30 cellular contexts compared by ENCODE assay signal in genomic region chr1:15668089-15668754, GRCh38. TPM values are rescaled to one million over a fixed set of nuclear protein-coding genes. Genes with fewer than 3 reads are reported as not detected.
DNase-seq lines count a peak whose midpoint lies in the region; ATAC-seq, FAIRE-seq and TF ChIP-seq lines count a peak whose summit lies in the region.
"Had no signal": no experiment of that assay in that cellular context is flagged by ENCODE, and none has a peak within 500 bp of the region (broad histone marks: within the 10 kb centered on the region; RNA-seq: fewer than 3 reads in every experiment).

No MANE protein-coding gene starts in this region.

- H2BK20ac ChIP-seq in IMR-90 (ENCODE audit: low read depth, low read length): no peak overlapping the region

- H4K91ac ChIP-seq in IMR-90 (ENCODE audit: insufficient read depth, low read depth, low read length): no peak overlapping the region

- H3K9ac ChIP-seq in IMR-90 (ENCODE audit: low read depth, low read length) (no peak overlapping the region), HepG2 (ENCODE audit: insufficient read depth, low read depth, low read length) (no peak overlapping the region)
- H3K9ac ChIP-seq: parathyroid adenoma had no signal

- H3K4me2 ChIP-seq in IMR-90 (ENCODE audit: low read depth, low read length) (no peak overlapping the region), HepG2 (ENCODE audit: low read depth, low read length) (no peak overlapping the region)
- H3K4me2 ChIP-seq: PC-9 had no signal

- H3K9me1 ChIP-seq in IMR-90 (ENCODE audit: insufficient read depth, low read length): peaks cover 3% of the 10 kb centered on the region; the same call in 1 of the 2 replicates

- no peak overlapping the region for H3K14ac ChIP-seq in IMR-90 (replicated peaks; ENCODE audit: low read depth, low read length)

- H4K5ac ChIP-seq in IMR-90 (ENCODE audit: low read depth, low read length): no peak overlapping the region

- no peak overlapping the region for H3K4me3 ChIP-seq in IMR-90 (ENCODE audit: insufficient read depth, low read depth, low read length)
- no peak overlapping the region for H3K4me3 ChIP-seq in dorsolateral prefrontal cortex
- no peak overlapping the region for H3K4me3 ChIP-seq in HepG2 (replicated peaks in 1 of 3; ENCODE audit: insufficient read depth in 1 of 3, low read depth in 2 of 3, low read length in 3 of 3)
- H3K4me3 ChIP-seq: cardiac muscle cell, colonic mucosa, heart right ventricle, PC-9, upper lobe of left lung had no signal

- in situ Hi-C loops in IMR-90 (cut with MboI; ENCODE audit: low sequenced_read_pairs) (no loop called here), HepG2 (cut with HindIII; ENCODE audit: extremely low pct_ligation_motif_present, low pct_unique_long_range_greater_than_20kb) (no loop called here)

- WGBS in IMR-90 (ENCODE audit: extremely low coverage in 2 of 2, insufficient read length in 1 of 2), 2 experiments: no CpG with 5 or more reads among the region's 5 CpGs
- WGBS in HepG2 (ENCODE audit: low lambda C conversion rate): 95% methylated on average over 5 of the region's 5 CpGs

- no peak overlapping the region for H2AFZ ChIP-seq in IMR-90 (replicated peaks; ENCODE audit: low read length, poor library complexity)
- no peak overlapping the region for H2AFZ ChIP-seq in HepG2 (ENCODE audit: low read length)
- H2AFZ ChIP-seq: parathyroid adenoma, PC-9 had no signal

- no peak for FAIRE-seq in HepG2 (lab: Jason Lieb, UNC)
- FAIRE-seq: H54, small intestine had no signal

- H3K23ac ChIP-seq in IMR-90 (ENCODE audit: low read depth, low read length): no peak overlapping the region

- POLR2A ChIA-PET in IMR-90 (lab: Charles Lee; ENCODE audit: unreplicated experiment): interaction anchor here (0.7 kb wide), 1 partner anchor 72 kb away, joined by 3 read pairs; no protein-coding TSS in a partner anchor
- POLR2A ChIA-PET in HepG2 (lab: Yijun Ruan, JAX): no interaction called here

- no peak overlapping the region for H3K56ac ChIP-seq in IMR-90 (ENCODE audit: extremely low read depth, insufficient read depth, low read length)

- no peaks in the 10 kb centered on the region for H3K79me2 ChIP-seq in HepG2 (ENCODE audit: insufficient read depth, low read length)
- H3K79me2 ChIP-seq: parathyroid adenoma had no signal

- H3K27me3 ChIP-seq in IMR-90 (ENCODE audit: control insufficient read depth, insufficient read depth, low read length) (no peaks in the 10 kb centered on the region), dorsolateral prefrontal cortex (no peaks in the 10 kb centered on the region), HepG2 (ENCODE audit: control insufficient read depth in 1 of 2, insufficient read depth in 2 of 2, low read length in 2 of 2) (no peaks in the 10 kb centered on the region)
- H3K27me3 ChIP-seq: BE2C, cardiac muscle cell, colonic mucosa, heart right ventricle, upper lobe of left lung had no signal

- H4K20me1 ChIP-seq in IMR-90 (ENCODE audit: insufficient read depth, low read length) (no peaks in the 10 kb centered on the region), HepG2 (ENCODE audit: insufficient read depth, low read length) (no peaks in the 10 kb centered on the region)

- TF ChIP-seq POLR2A in IMR-90 (IDR thresholded peaks at IDR 0.05; ENCODE audit: low read depth, low read length) (no peak), HepG2 (IDR thresholded peaks at IDR 0.05; ENCODE audit: insufficient read depth in 1 of 2, low read depth in 2 of 2, low read length in 2 of 2) (no peak)

- no TSS peak for BruUV-seq in IMR-90 (replicated peaks; lab: Mats Ljungman, UMichigan)
- no TSS peak for BruUV-seq in HepG2 (replicated peaks; lab: Mats Ljungman, UMichigan)

- no peak overlapping the region for H2AK5ac ChIP-seq in IMR-90 (ENCODE audit: low read depth, low read length)

- H3K9me3 ChIP-seq in IMR-90 (ENCODE audit: control insufficient read depth, insufficient read depth, low read length) (no peaks in the 10 kb centered on the region), HepG2 (ENCODE audit: low read length) (no peaks in the 10 kb centered on the region)
- H3K9me3 ChIP-seq: BE2C, colonic mucosa, heart right ventricle, upper lobe of left lung had no signal

- H3K27ac ChIP-seq in IMR-90 (ENCODE audit: insufficient read depth, low read length) (no peak overlapping the region), dorsolateral prefrontal cortex (peak overlapping the region in 48 of 59 donors; percentile 0 to 85 (median 55)), HepG2 (ENCODE audit: extremely low read length, insufficient read depth, low read length) (no peak overlapping the region)
- H3K27ac ChIP-seq: cardiac muscle cell, colonic mucosa, heart right ventricle, parathyroid adenoma, PC-9, upper lobe of left lung had no signal

- no peak overlapping the region for H4K8ac ChIP-seq in IMR-90 (ENCODE audit: low read depth in 2 of 2, low read length in 2 of 2)

- intact Hi-C loops in IMR-90 (cut with micrococcal nuclease): no loop called here
- intact Hi-C loops in dorsolateral prefrontal cortex (cut with DNase I): no loop called here
- intact Hi-C loops in HepG2 (cut with micrococcal nuclease; ENCODE audit: unreplicated experiment): no loop called here

- H3K36me3 ChIP-seq in IMR-90 (ENCODE audit: control insufficient read depth, insufficient read depth, low read length): 0 out of 2 replicates have a peak, but pooled peaks cover 2% of the 10 kb centered on the region
- H3K36me3 ChIP-seq in HepG2 (replicated peaks in 1 of 2; ENCODE audit: control insufficient read depth in 1 of 2, insufficient read depth in 2 of 2, low read length in 2 of 2): peaks cover 0 to 1% of the 10 kb centered on the region in 2 experiments; a peak in 1 of 5 replicates
- H3K36me3 ChIP-seq: BE2C, cardiac muscle cell, colonic mucosa, heart right ventricle had no signal

- no peak for TF ChIP-seq EP300 in HepG2 (IDR thresholded peaks at IDR 0.05; ENCODE audit: low read depth in 2 of 2, low read length in 2 of 2)
- no peak for TF ChIP-seq EP300 in HepG2 (CRISPR knock-in tag; IDR thresholded peaks at IDR 0.05; ENCODE audit: borderline replicate concordance)

- no peaks in the 10 kb centered on the region for H3K4me1 ChIP-seq in IMR-90 (ENCODE audit: control insufficient read depth, insufficient read depth, low read length)
- H3K4me1 ChIP-seq in HepG2 (ENCODE audit: insufficient read depth, low read length): peaks cover 12% of the 10 kb centered on the region; the same call in 1 of the 2 replicates
- H3K4me1 ChIP-seq: BE2C, colonic mucosa, parathyroid adenoma, upper lobe of left lung had no signal

- ATAC-seq in IMR-90 (ENCODE audit: low read depth) (no peak), HepG2 (no peak), HG03354 (IDR thresholded peaks at IDR 0.05; ENCODE audit: poor library complexity, severe bottlenecking, unreplicated experiment) (no peak), GM19395 (IDR thresholded peaks at IDR 0.05; ENCODE audit: unreplicated experiment) (no peak)
- ATAC-seq: activated naive CD4-positive, alpha-beta T cell treated with anti-CD3 and anti-CD28 coated beads, Interleukin-2, amount 50 U/mL, for 72 hours; stimulated activated naive B cell treated with anti-CD40 and anti-IgM and Interleukin-4, amounts not matched to agents 10 μg/mL and 1 μg/mL and 100 μg/mL, for 72 hours had no signal

- TF ChIP-seq RAD21 in IMR-90 (IDR thresholded peaks at IDR 0.05; ENCODE audit: low read length) (no peak), HepG2 (CRISPR knock-in tag; IDR thresholded peaks at IDR 0.05) (no peak)

- CTCF ChIA-PET in IMR-90 (lab: Yijun Ruan, JAX): no interaction called here
- CTCF ChIA-PET in HepG2 (lab: Yijun Ruan, JAX; ENCODE audit: low intra/inter-chr PET ratio, low total read pairs): no interaction called here

- DNase-seq in ELR (ENCODE audit: low read depth) (peak; percentile 50), IMR-90 (peak; percentile 34), dorsolateral prefrontal cortex (no peak), HepG2 (ENCODE audit: low spot score) (no peak), COLO668 (lab: John Stamatoyannopoulos, UW; ENCODE audit: unreplicated experiment) (no peak), SIG-M5 treated with dmso at 0.1 percent for 504 hours (lab: John Stamatoyannopoulos, UW; ENCODE audit: unreplicated experiment) (no peak)
- DNase-seq: activated effector memory CD4-positive, alpha-beta T cell treated with Interleukin-2 at 50 U/mL for 16 hours; activated T-cell treated with anti-CD3 and anti-CD28 coated beads, Interleukin-2, amount 50 U/mL, for 1 hour; BE2C; CD8-positive, alpha-beta memory T cell; colonic mucosa; DMS153; effector memory CD4-positive, alpha-beta T cell; erythroblast; GDM1; heart right ventricle; mammary epithelial cell; NCI-H2029; NCI-H524 treated with DMSO at 0.1 percent for 48 hours; PC-9; small intestine; stimulated activated naive B cell treated with anti-CD40 and anti-IgM and Interleukin-4, amounts not matched to agents 10 μg/mL and 1 μg/mL and 100 μg/mL, for 72 hours; substantia nigra; upper lobe of left lung had no signal

- no peak overlapping the region for H3K4ac ChIP-seq in IMR-90 (ENCODE audit: low read depth, low read length)

- H3K79me1 ChIP-seq in IMR-90 (ENCODE audit: low read depth in 1 of 2, low read length in 2 of 2): peaks cover 8 to 11% of the 10 kb centered on the region in 2 experiments

- no peak overlapping the region for H2AK9ac ChIP-seq in IMR-90 (replicated peaks; ENCODE audit: low read depth, low read length, poor library complexity)

- no peak overlapping the region for H2BK5ac ChIP-seq in IMR-90 (ENCODE audit: low read depth, low read length, poor library complexity, severe bottlenecking)

- H2BK120ac ChIP-seq in IMR-90 (ENCODE audit: low read depth, low read length): no peak overlapping the region

- dilution Hi-C loops in IMR-90 (cut with HindIII; ENCODE audit: low sequenced_read_pairs, unreplicated experiment): no loop called here

- no peak overlapping the region for H3K18ac ChIP-seq in IMR-90 (ENCODE audit: low read depth, low read length)

- H2BK15ac ChIP-seq in IMR-90 (ENCODE audit: low read depth, low read length): no peak overlapping the region

- no peak for TF ChIP-seq CTCF in IMR-90 (conservative IDR thresholded peaks at IDR 0.05; ENCODE audit: low read depth, low read length)
- TF ChIP-seq CTCF in dorsolateral prefrontal cortex (IDR thresholded peaks at IDR 0.05 in 54 of 56, conservative IDR thresholded peaks at IDR 0.05 in 2 of 56; ENCODE audit: low read depth in 1 of 56, partially characterized antibody in 56 of 56): no peak
- TF ChIP-seq CTCF in HepG2 (CRISPR knock-in tag; IDR thresholded peaks at IDR 0.05): no peak

RNA-seq across cellular contexts. Expression of gene PLEKHM2, which starts 15.9 kb away (rescaled TPM):
- total RNA-seq in IMR-90 (2012; rRNA removed) (23.1 and 24.7 TPM in 2 replicates), dorsolateral prefrontal cortex (100 to 1,000 TPM; 128 to 550 (median 209) TPM), HepG2 (2016; rRNA removed; fragmentation: Illumina TruSeq; extraction: Trizol) (16.0 and 16.5 TPM in 2 replicates)
- polyA plus RNA-seq in IMR-90 (2012; rRNA removed) (48.0 and 51.2 TPM in 2 replicates), HepG2 (2011; rRNA removed) (27.3 and 34.0 TPM in 2 replicates)
- 36.8 and 54.1 TPM in 2 replicates for polyA plus RNA-seq in IMR-90 (2012; cell fraction: cytosol; rRNA removed)
- polyA plus RNA-seq in IMR-90 (2012; cell fraction: nucleus; rRNA removed; ENCODE audit: low replicate concordance): 90.9 and 180 TPM in 2 replicates
- total RNA-seq in HepG2 (2016; cell fraction: cytosol; rRNA removed; fragmentation: Illumina TruSeq; extraction: Trizol; ENCODE audit: low read depth): 8.1 TPM in 2 replicates
- total RNA-seq in HepG2 (2016; cell fraction: insoluble cytoplasmic fraction; rRNA removed; fragmentation: Illumina TruSeq; extraction: Trizol): 13.6 and 18.8 TPM in 2 replicates
- 24.3 and 24.5 TPM in 2 replicates for total RNA-seq in HepG2 (2016; cell fraction: membrane; rRNA removed; fragmentation: Illumina TruSeq; extraction: Trizol)
- 11.3 and 15.4 TPM in 2 replicates for total RNA-seq in HepG2 (2016; cell fraction: nucleus; rRNA removed; fragmentation: Illumina TruSeq; extraction: Trizol)
- polyA plus RNA-seq in HepG2 (2011; cell fraction: cytosol; rRNA removed): 18.9 and 29.3 TPM in 2 replicates
- polyA plus RNA-seq in HepG2 (2011; cell fraction: nucleus; rRNA removed): 58.0 and 66.7 TPM in 2 replicates
- 15.7 and 19.3 TPM in 2 replicates for polyA plus RNA-seq in HepG2 (2012)
- polyA plus RNA-seq in HepG2 (2016; cell fraction: cytosol; fragmentation: Illumina TruSeq; extraction: Trizol; ENCODE audit: low read depth): 8.8 and 9.4 TPM in 2 replicates
- polyA plus RNA-seq in HepG2 (2016; cell fraction: insoluble cytoplasmic fraction; fragmentation: Illumina TruSeq; extraction: Trizol; ENCODE audit: low read depth): 16.1 and 23.7 TPM in 2 replicates
- polyA plus RNA-seq in HepG2 (2016; cell fraction: membrane; fragmentation: Illumina TruSeq; extraction: Trizol; ENCODE audit: low read depth): 20.7 and 24.2 TPM in 2 replicates
- polyA plus RNA-seq in HepG2 (2016; cell fraction: nucleus; fragmentation: Illumina TruSeq; extraction: Trizol; ENCODE audit: insufficient read depth, low read depth): 32.6 and 36.7 TPM in 2 replicates
- 51.5 and 64.7 TPM in 2 replicates for polyA minus RNA-seq in HepG2 (2011; rRNA and poly(A)+ RNA removed; ENCODE audit: low replicate concordance)
- 18.3 and 18.9 TPM in 2 replicates for polyA minus RNA-seq in HepG2 (2011; cell fraction: cytosol; rRNA and poly(A)+ RNA removed)
- polyA minus RNA-seq in HepG2 (2011; cell fraction: nucleus; rRNA and poly(A)+ RNA removed): 8.8 and 9.9 TPM in 2 replicates

RNA-seq across cellular contexts. Expression of gene DDI2, which starts 51.0 kb away (rescaled TPM):
- total RNA-seq in IMR-90 (2012; rRNA removed) (8.6 and 13.4 TPM in 2 replicates), dorsolateral prefrontal cortex (10 to 100 TPM; 28.6 to 49.9 (median 38.4) TPM), HepG2 (2016; rRNA removed; fragmentation: Illumina TruSeq; extraction: Trizol) (25.7 and 34.0 TPM in 2 replicates)
- polyA plus RNA-seq in IMR-90 (2012; rRNA removed) (3.8 and 6.0 TPM in 2 replicates), HepG2 (2011; rRNA removed) (8.5 and 10.1 TPM in 2 replicates)
- polyA plus RNA-seq in IMR-90 (2012; cell fraction: cytosol; rRNA removed): 3.1 and 5.7 TPM in 2 replicates
- 4.3 and 7.0 TPM in 2 replicates for polyA plus RNA-seq in IMR-90 (2012; cell fraction: nucleus; rRNA removed; ENCODE audit: low replicate concordance)
- 5.9 and 7.5 TPM in 2 replicates for total RNA-seq in HepG2 (2016; cell fraction: cytosol; rRNA removed; fragmentation: Illumina TruSeq; extraction: Trizol; ENCODE audit: low read depth)
- 26.2 and 32.2 TPM in 2 replicates for total RNA-seq in HepG2 (2016; cell fraction: insoluble cytoplasmic fraction; rRNA removed; fragmentation: Illumina TruSeq; extraction: Trizol)
- total RNA-seq in HepG2 (2016; cell fraction: membrane; rRNA removed; fragmentation: Illumina TruSeq; extraction: Trizol): 11.2 and 13.9 TPM in 2 replicates
- 41.5 and 50.4 TPM in 2 replicates for total RNA-seq in HepG2 (2016; cell fraction: nucleus; rRNA removed; fragmentation: Illumina TruSeq; extraction: Trizol)
- 5.5 and 7.7 TPM in 2 replicates for polyA plus RNA-seq in HepG2 (2011; cell fraction: cytosol; rRNA removed)
- 19.8 and 23.2 TPM in 2 replicates for polyA plus RNA-seq in HepG2 (2011; cell fraction: nucleus; rRNA removed)
- polyA plus RNA-seq in HepG2 (2012): 19.5 and 23.0 TPM in 2 replicates
- polyA plus RNA-seq in HepG2 (2016; cell fraction: cytosol; fragmentation: Illumina TruSeq; extraction: Trizol; ENCODE audit: low read depth): 1.1 and 1.3 TPM in 2 replicates
- 22.9 and 23.8 TPM in 2 replicates for polyA plus RNA-seq in HepG2 (2016; cell fraction: insoluble cytoplasmic fraction; fragmentation: Illumina TruSeq; extraction: Trizol; ENCODE audit: low read depth)
- 2.7 and 3.3 TPM in 2 replicates for polyA plus RNA-seq in HepG2 (2016; cell fraction: membrane; fragmentation: Illumina TruSeq; extraction: Trizol; ENCODE audit: low read depth)
- polyA plus RNA-seq in HepG2 (2016; cell fraction: nucleus; fragmentation: Illumina TruSeq; extraction: Trizol; ENCODE audit: insufficient read depth, low read depth): 23.7 and 25.3 TPM in 2 replicates
- 38.4 and 51.6 TPM in 2 replicates for polyA minus RNA-seq in HepG2 (2011; rRNA and poly(A)+ RNA removed; ENCODE audit: low replicate concordance)
- 15.5 and 15.8 TPM in 2 replicates for polyA minus RNA-seq in HepG2 (2011; cell fraction: cytosol; rRNA and poly(A)+ RNA removed)
- polyA minus RNA-seq in HepG2 (2011; cell fraction: nucleus; rRNA and poly(A)+ RNA removed): 118 and 145 TPM in 2 replicates

Comparison
In these comparisons a context has a peak if more than half of its experiments do, and no peak if none do; other contexts are left out.
1. DNase-seq: peak in ELR (single experiment) and IMR-90 (single experiment); none in dorsolateral prefrontal cortex (0 of 10), HepG2 (single experiment), COLO668 (single experiment) and SIG-M5 treated with dmso at 0.1 percent for 504 hours (single experiment).
2. H3K27ac ChIP-seq: peak in dorsolateral prefrontal cortex (48 of 59); none in IMR-90 (single experiment) and HepG2 (single experiment).